In genomic region chr5:76372320-76373054, GRCh38 we compare ENCODE assay signal across 8 cellular contexts. TPM values are rescaled to one million over a fixed set of nuclear protein-coding genes. Genes with fewer than 3 reads are reported as not detected.
DNase-seq lines count a peak whose midpoint lies in the region; ATAC-seq and TF ChIP-seq lines count a peak whose summit lies in the region.

No MANE protein-coding gene starts in this region.

- intact Hi-C loops in spleen (cut with DNase I; ENCODE audit: low total_unique reads) (no loop called here), colonic mucosa (cut with DNase I) (no loop called here)

- H3K4me3 Mint-ChIP-seq in chondrocyte (ENCODE audit: unreplicated experiment), result no peak overlapping the region

- H3K27ac Mint-ChIP-seq in chondrocyte (ENCODE audit: unreplicated experiment), result peak overlapping the region; percentile 49

- H3K27me3 ChIP-seq in effector memory CD4-positive, alpha-beta T cell (replicated peaks; ENCODE audit: control insufficient read depth, insufficient read depth, low read length, poor library complexity, severe bottlenecking), result no peaks in the 10 kb centered on the region
- H3K27me3 ChIP-seq in spleen (replicated peaks in 1 of 7), result no peaks in the 10 kb centered on the region
- no peaks in the 10 kb centered on the region for H3K27me3 ChIP-seq in colonic mucosa

- in situ Hi-C loops in Caki2 (cut with HindIII; ENCODE audit: low pct_unique_long_range_greater_than_20kb, low sequenced_read_pairs), result no loop called here

- no peaks in the 10 kb centered on the region for H3K27me3 Mint-ChIP-seq in chondrocyte (ENCODE audit: low read depth)

- no peak for TF ChIP-seq CTCF in chondrocyte (IDR thresholded peaks at IDR 0.05)
- TF ChIP-seq CTCF in spleen (IDR thresholded peaks at IDR 0.05 in 8 of 11, conservative IDR thresholded peaks at IDR 0.05 in 3 of 11), result no peak
- TF ChIP-seq CTCF in colonic mucosa (IDR thresholded peaks at IDR 0.05), result no peak

- DNase-seq in Caki2 (ENCODE audit: low read depth) (peak; percentile 72), MV-4-11 (lab: John Stamatoyannopoulos, UW) (peak; percentile 73), chondrocyte (ENCODE audit: low spot score) (no peak), mucosa of gallbladder (ENCODE audit: low spot score) (peak; percentile 48), spleen (no peak), colonic mucosa (no peak)
- no peak for DNase-seq in effector memory CD4-positive, alpha-beta T cell

- no peaks in the 10 kb centered on the region for H3K9me3 ChIP-seq in effector memory CD4-positive, alpha-beta T cell (ENCODE audit: control insufficient read depth, low read length)
- H3K9me3 ChIP-seq in spleen (no peaks in the 10 kb centered on the region), colonic mucosa (no peaks in the 10 kb centered on the region)

- no peaks in the 10 kb centered on the region for H3K9me3 Mint-ChIP-seq in chondrocyte (ENCODE audit: low read depth)

- no peak for ATAC-seq in HG03025 (IDR thresholded peaks at IDR 0.05; ENCODE audit: low FRiP score, unreplicated experiment)

- TF ChIP-seq POLR2A in spleen (IDR thresholded peaks at IDR 0.05), result no peak

- no peaks in the 10 kb centered on the region for H3K4me1 ChIP-seq in effector memory CD4-positive, alpha-beta T cell (ENCODE audit: control insufficient read depth, insufficient read depth, low read length, poor library complexity, severe bottlenecking)
- no peaks in the 10 kb centered on the region for H3K4me1 ChIP-seq in spleen
- peaks cover 5% of the 10 kb centered on the region for H3K4me1 ChIP-seq in colonic mucosa

- no peaks in the 10 kb centered on the region for H3K36me3 Mint-ChIP-seq in chondrocyte (ENCODE audit: low read depth)

- no peak overlapping the region for H3K4me3 ChIP-seq in effector memory CD4-positive, alpha-beta T cell (ENCODE audit: insufficient read depth, low read depth, low read length, poor library complexity, severe bottlenecking)
- no peak overlapping the region for H3K4me3 ChIP-seq in spleen
- no peak overlapping the region for H3K4me3 ChIP-seq in colonic mucosa

- H3K36me3 ChIP-seq in effector memory CD4-positive, alpha-beta T cell (ENCODE audit: control insufficient read depth, insufficient read depth, low read length), result no peaks in the 10 kb centered on the region
- H3K36me3 ChIP-seq in spleen, result no peaks in the 10 kb centered on the region
- no peaks in the 10 kb centered on the region for H3K36me3 ChIP-seq in colonic mucosa

- H3K27ac ChIP-seq in effector memory CD4-positive, alpha-beta T cell (ENCODE audit: insufficient read depth, low read length, poor library complexity, severe bottlenecking), result no peak overlapping the region
- H3K27ac ChIP-seq in spleen, result no peak overlapping the region
- H3K27ac ChIP-seq in colonic mucosa, result no peak overlapping the region

- peaks cover 17% of the 10 kb centered on the region for H3K4me1 Mint-ChIP-seq in chondrocyte (ENCODE audit: low read depth)

- H3K9ac ChIP-seq in colonic mucosa (ENCODE audit: low read depth in 2 of 2, low read length in 2 of 2), result no peak overlapping the region

- 69 to 82% (median 75%) methylated on average over 9 to 11 of the region's 11 CpGs for WGBS in spleen, 5 donors

RNA-seq across cellular contexts. Expression of gene IQGAP2, which starts 30.6 kb away (rescaled TPM):
- 0.20 TPM in 1 of 2 replicates, not detected in the other for total RNA-seq in Caki2 (2014; rRNA removed; shearing (Covaris generic); ENCODE audit: low replicate concordance)
- total RNA-seq in chondrocyte (2.9 to 10.2 TPM (median 3.0 TPM) in 3 replicates), mucosa of gallbladder (119 TPM), spleen (10 to 100 TPM; 49.1 to 83.6 (median 64.3) TPM), colonic mucosa (10 to 100 TPM; 62.2 to 75.6 TPM)
- 10 to 100 TPM in 2 of 3 donors, 1 to 10 TPM in 1; 9.3 to 14.8 (median 12.2) TPM for polyA plus RNA-seq in spleen

Comparison
In these comparisons a context has a peak if more than half of its experiments do, and no peak if none do; other contexts are left out.
1. DNase-seq: peak in Caki2 (single experiment), MV-4-11 (single experiment) and mucosa of gallbladder (single experiment); none in chondrocyte (single experiment), effector memory CD4-positive, alpha-beta T cell (0 of 3), spleen (single experiment) and colonic mucosa (single experiment).